ENCODE assay signal across 11 cellular contexts in genomic region chr3:31196881-31197364, GRCh38.
A peak's percentile ranks its signal among the peaks of the same experiment; 100 is the strongest.
DNase-seq lines count a peak whose midpoint lies in the region; ATAC-seq and TF ChIP-seq lines count a peak whose summit lies in the region.
"Had no signal": no experiment of that assay in that cellular context is flagged by ENCODE, and none has a peak within 500 bp of the region (broad histone marks: within the 10 kb centered on the region; RNA-seq: fewer than 3 reads in every experiment).

No MANE protein-coding gene starts in this region.

- H3K56ac ChIP-seq in mesendoderm (ENCODE audit: low read length), result no peak overlapping the region

- H3K27me3 ChIP-seq in NT2/D1 (ENCODE audit: insufficient read depth, insufficient read length) (no peaks in the 10 kb centered on the region), mesendoderm (ENCODE audit: insufficient read depth, low read length, poor library complexity) (no peaks in the 10 kb centered on the region), right lobe of liver (no peaks in the 10 kb centered on the region)

- no peak overlapping the region for H3K27ac Mint-ChIP-seq in activated naive CD4-positive, alpha-beta T cell treated with anti-CD3 and anti-CD28 coated beads, Interleukin-2, amount 10 ng/mL, durations not matched to agents 7 days and 5 days
- H3K27ac Mint-ChIP-seq: activated B cell treated with CpG ODN at 0.5 μM for 24 hours had no signal

- no peak overlapping the region for H2AK5ac ChIP-seq in mesendoderm (ENCODE audit: low read length)

- H3K23ac ChIP-seq in mesendoderm (ENCODE audit: low read length), result no peak overlapping the region

- no peak overlapping the region for H4K5ac ChIP-seq in mesendoderm (ENCODE audit: low read length)

- CTCF ChIA-PET in activated naive CD4-positive, alpha-beta T cell treated with anti-CD3 and anti-CD28 coated beads, Interleukin-2, amount 10 ng/mL, durations not matched to agents 7 days and 5 days (lab: Charles Lee), result no interaction called here

- DNase-seq in AG08396 (ENCODE audit: low spot score) (peak; percentile 41), NT2/D1 (ENCODE audit: low read depth, low spot score) (peak; percentile 18), fibroblast of gingiva (ENCODE audit: low read depth) (peak; percentile 93), mesendoderm (peak; percentile 14), mucosa of gallbladder (ENCODE audit: low spot score) (no peak), right lobe of liver (no peak)
- no peak for DNase-seq in activated naive CD4-positive, alpha-beta T cell treated with anti-CD3 and anti-CD28 coated beads, Interleukin-2, amount 10 ng/mL, durations not matched to agents 7 days and 5 days
- DNase-seq: activated B cell treated with CpG ODN at 0.5 μM for 24 hours; activated naive CD4-positive, alpha-beta T cell treated with anti-CD3 and anti-CD28 coated beads, Interleukin-2, amount 50 U/mL, for 16 hours; NCI-H1092 had no signal

- peaks cover 15% of the 10 kb centered on the region for H3K9me3 Mint-ChIP-seq in activated naive CD4-positive, alpha-beta T cell treated with anti-CD3 and anti-CD28 coated beads, Interleukin-2, amount 10 ng/mL, durations not matched to agents 7 days and 5 days
- H3K9me3 Mint-ChIP-seq: activated B cell treated with CpG ODN at 0.5 μM for 24 hours had no signal

- WGBS in mesendoderm (ENCODE audit: extremely low coverage, insufficient coverage, low lambda C conversion rate), result no CpG with 5 or more reads among the region's 7 CpGs
- WGBS in right lobe of liver (ENCODE audit: insufficient coverage, low coverage, low lambda C conversion rate, missing lambda C conversion rate), result 67% methylated on average over 7 of the region's 7 CpGs

- no peak overlapping the region for H3K4me2 ChIP-seq in mesendoderm (ENCODE audit: low read length)

- no peak overlapping the region for H2BK5ac ChIP-seq in mesendoderm (ENCODE audit: low read length)

- no peaks in the 10 kb centered on the region for H3K4me1 Mint-ChIP-seq in activated naive CD4-positive, alpha-beta T cell treated with anti-CD3 and anti-CD28 coated beads, Interleukin-2, amount 10 ng/mL, durations not matched to agents 7 days and 5 days
- H3K4me1 Mint-ChIP-seq: activated B cell treated with CpG ODN at 0.5 μM for 24 hours had no signal

- H3K27me3 Mint-ChIP-seq in activated naive CD4-positive, alpha-beta T cell treated with anti-CD3 and anti-CD28 coated beads, Interleukin-2, amount 10 ng/mL, durations not matched to agents 7 days and 5 days, result no peaks in the 10 kb centered on the region

- H3K9ac ChIP-seq in NT2/D1 (ENCODE audit: insufficient read length, low read depth) (no peak overlapping the region), mesendoderm (ENCODE audit: low read length) (no peak overlapping the region)

- no peak overlapping the region for H4K8ac ChIP-seq in mesendoderm (ENCODE audit: low read depth, low read length)

- H2BK120ac ChIP-seq in mesendoderm (ENCODE audit: low read depth, low read length), result no peak overlapping the region

- H3K9me3 ChIP-seq in NT2/D1 (ENCODE audit: insufficient read depth, low read length), result no peaks in the 10 kb centered on the region
- no peaks in the 10 kb centered on the region for H3K9me3 ChIP-seq in right lobe of liver

- H3K4me3 ChIP-seq in NT2/D1 (ENCODE audit: insufficient read length, low read depth), result no peak overlapping the region
- no peak overlapping the region for H3K4me3 ChIP-seq in mesendoderm (ENCODE audit: low read length)
- no peak overlapping the region for H3K4me3 ChIP-seq in right lobe of liver

- ATAC-seq in right lobe of liver (no peak), HG03520 (IDR thresholded peaks at IDR 0.05; ENCODE audit: unreplicated experiment) (no peak)

- H3K4me3 Mint-ChIP-seq in activated naive CD4-positive, alpha-beta T cell treated with anti-CD3 and anti-CD28 coated beads, Interleukin-2, amount 10 ng/mL, durations not matched to agents 7 days and 5 days, result no peak overlapping the region
- H3K4me3 Mint-ChIP-seq: activated B cell treated with CpG ODN at 0.5 μM for 24 hours had no signal

- no peak overlapping the region for H3K18ac ChIP-seq in mesendoderm (ENCODE audit: low read length)

- H3K27ac ChIP-seq in mesendoderm (ENCODE audit: low read depth, low read length) (no peak overlapping the region), right lobe of liver (no peak overlapping the region)

- intact Hi-C loops in right lobe of liver (cut with DNase I), result no loop called here

- no peaks in the 10 kb centered on the region for H3K4me1 ChIP-seq in NT2/D1 (ENCODE audit: insufficient read depth, insufficient read length)
- H3K4me1 ChIP-seq in mesendoderm (ENCODE audit: control insufficient read depth, low read depth, low read length), result peaks cover 2% of the 10 kb centered on the region
- H3K4me1 ChIP-seq in right lobe of liver, result peaks cover 0 to 18% (median 4%) of the 10 kb centered on the region in 4 donors

- H3K4ac ChIP-seq in mesendoderm (ENCODE audit: low read depth, low read length), result peak overlapping the region; percentile 55

- H3K79me1 ChIP-seq in mesendoderm (ENCODE audit: low read length), result no peaks in the 10 kb centered on the region

- TF ChIP-seq POLR2A in right lobe of liver (IDR thresholded peaks at IDR 0.05), result no peak

- H2BK15ac ChIP-seq in mesendoderm (replicated peaks; ENCODE audit: low read depth), result no peak overlapping the region

- no peaks in the 10 kb centered on the region for H3K36me3 ChIP-seq in NT2/D1 (ENCODE audit: insufficient read depth, insufficient read length, low read length)
- H3K36me3 ChIP-seq in mesendoderm (ENCODE audit: control insufficient read depth, insufficient read depth, low read length), result no peaks in the 10 kb centered on the region
- H3K36me3 ChIP-seq in right lobe of liver, result no peaks in the 10 kb centered on the region

- TF ChIP-seq CTCF in right lobe of liver (IDR thresholded peaks at IDR 0.05), result no peak

- no peaks in the 10 kb centered on the region for H3K79me2 ChIP-seq in mesendoderm (ENCODE audit: control insufficient read depth, insufficient read depth, low read length)

- H3K36me3 Mint-ChIP-seq in activated naive CD4-positive, alpha-beta T cell treated with anti-CD3 and anti-CD28 coated beads, Interleukin-2, amount 10 ng/mL, durations not matched to agents 7 days and 5 days, result peaks cover 6% of the 10 kb centered on the region

Comparison
In these comparisons a context has a peak if more than half of its experiments do, and no peak if none do; other contexts are left out.
1. DNase-seq: peak in AG08396 (single experiment), NT2/D1 (single experiment), fibroblast of gingiva (single experiment) and mesendoderm (single experiment); none in mucosa of gallbladder (single experiment), right lobe of liver (0 of 3) and activated naive CD4-positive, alpha-beta T cell treated with anti-CD3 and anti-CD28 coated beads, Interleukin-2, amount 10 ng/mL, durations not matched to agents 7 days and 5 days (single experiment).